In genomic region chr2:96022701-96023522, GRCh38 we compare ENCODE assay signal across 8 cellular contexts. TPM values are rescaled to one million over a fixed set of nuclear protein-coding genes. Genes with fewer than 3 reads are reported as not detected.
DNase-seq lines count a peak whose midpoint lies in the region; ATAC-seq and TF ChIP-seq lines count a peak whose summit lies in the region.
"Not testable (repeated sequence)": the region's sequence is repeated elsewhere in the genome, so short reads cannot be mapped to it uniquely, and the experiment has no call there.

No MANE protein-coding gene starts in this region.

- TF ChIP-seq CTCF in fibroblast of the aortic adventitia (IDR thresholded peaks at IDR 0.05; ENCODE audit: insufficient read depth, low read length): peak; percentile 82

- not testable (repeated sequence) for H3K27ac Mint-ChIP-seq in T-helper 17 cell
- peak overlapping the region in 1 of 2 donors; percentile 21 for H3K27ac Mint-ChIP-seq in activated naive CD4-positive, alpha-beta T cell treated with anti-CD3 and anti-CD28 coated beads, Interleukin-2, amount 50 U/mL, for 72 hours

- not testable (repeated sequence) for H3K9me3 Mint-ChIP-seq in activated naive CD4-positive, alpha-beta T cell treated with anti-CD3 and anti-CD28 coated beads, Interleukin-2, amount 50 U/mL, for 72 hours

- DNase-seq in AG20443 (ENCODE audit: low spot score): peak; percentile 82
- DNase-seq in GM19240 (ENCODE audit: insufficient read length, low spot score): peak; percentile 52
- DNase-seq in T-helper 17 cell: peak; percentile 50 to 58 (median 54)
- peak; percentile 66 to 79 for DNase-seq in activated naive CD4-positive, alpha-beta T cell treated with anti-CD3 and anti-CD28 coated beads, Interleukin-2, amount 50 U/mL, for 72 hours (ENCODE audit: low spot score in 2 of 2)
- peak; percentile 78 for DNase-seq in fibroblast of the aortic adventitia (ENCODE audit: low read depth)
- peak; percentile 90 for DNase-seq in myocyte (ENCODE audit: low read depth)
- DNase-seq in stimulated activated CD4-positive, alpha-beta T cell treated with anti-CD3 and anti-CD28 coated beads, TNF-alpha, amount 100 ng/mL, for 1 hour (ENCODE audit: low read depth in 3 of 3, low spot score in 1 of 3): peak; percentile 21 to 54 (median 45)

- not testable (repeated sequence) for H3K9me3 ChIP-seq in T-helper 17 cell (ENCODE audit: control insufficient read depth, low read length, poor library complexity, severe bottlenecking)

- not testable (repeated sequence) for H3K36me3 Mint-ChIP-seq in T-helper 17 cell (ENCODE audit: low read depth); activated naive CD4-positive, alpha-beta T cell treated with anti-CD3 and anti-CD28 coated beads, Interleukin-2, amount 50 U/mL, for 72 hours

- not testable (repeated sequence) for H3K4me1 Mint-ChIP-seq in T-helper 17 cell

- not testable (repeated sequence) for H3K27me3 Mint-ChIP-seq in T-helper 17 cell

- H3K4me3 Mint-ChIP-seq in T-helper 17 cell: not testable (repeated sequence)

- not testable (repeated sequence) for H3K4me3 ChIP-seq in fibroblast of the aortic adventitia (ENCODE audit: low read depth, low read length)

- ATAC-seq in HG03469 (IDR thresholded peaks at IDR 0.05; ENCODE audit: unreplicated experiment) (peak; percentile 54), T-helper 17 cell (peak; percentile 87)
- ATAC-seq in activated naive CD4-positive, alpha-beta T cell treated with anti-CD3 and anti-CD28 coated beads, Interleukin-2, amount 50 U/mL, for 72 hours: peak; percentile 92 to 94

RNA-seq across cellular contexts. Expression of gene GPAT2, which starts 11.8 kb away (rescaled TPM):
- 1 to 10 TPM; 1.2 to 5.0 TPM for total RNA-seq in T-helper 17 cell
- total RNA-seq in activated naive CD4-positive, alpha-beta T cell treated with anti-CD3 and anti-CD28 coated beads, Interleukin-2, amount 50 U/mL, for 72 hours: 10 to 100 TPM in 1 of 2 donors, 1 to 10 TPM in 1; 4.7 to 19.8 TPM
- 10.2 TPM in 1 of 2 replicates, not detected in the other for total RNA-seq in fibroblast of the aortic adventitia (ENCODE audit: low replicate concordance)
- not detected in 2 replicates for total RNA-seq in myocyte
- polyA plus RNA-seq in myocyte (2012): 0.05 TPM

RNA-seq across cellular contexts. Expression of gene ANKRD36C, which starts 31.3 kb away (rescaled TPM):
- total RNA-seq in T-helper 17 cell (10 to 100 TPM; 78.1 to 93.0 TPM), fibroblast of the aortic adventitia (ENCODE audit: low replicate concordance) (69.1 and 94.5 TPM in 2 replicates), myocyte (16.6 and 29.1 TPM in 2 replicates)
- total RNA-seq in activated naive CD4-positive, alpha-beta T cell treated with anti-CD3 and anti-CD28 coated beads, Interleukin-2, amount 50 U/mL, for 72 hours: 10 to 100 TPM; 45.6 to 71.9 TPM
- 3.4 TPM for polyA plus RNA-seq in myocyte (2012)
